In genomic region chr3:67109651-67110204, GRCh38 we compare ENCODE assay signal across 1 cellular context.
TF ChIP-seq lines count a peak whose summit lies in the region.

No MANE protein-coding gene starts in this region.

TF ChIP-seq in GM23338, 12 proteins besides CTCF, POLR2A, EP300 and RAD21 (continued from another document):
- TF ChIP-seq ZNF114 (CRISPR knock-in tag; IDR thresholded peaks at IDR 0.05) (no peak), NANOG (IDR thresholded peaks at IDR 0.05; ENCODE audit: borderline replicate concordance) (no peak), STAT1 (IDR thresholded peaks at IDR 0.05; ENCODE audit: unreplicated experiment) (no peak), JUNB (IDR thresholded peaks at IDR 0.05; ENCODE audit: unreplicated experiment) (no peak), CREB1 (CRISPR knock-in tag; IDR thresholded peaks at IDR 0.05; ENCODE audit: low read depth) (no peak), ZNF331 (CRISPR knock-in tag; IDR thresholded peaks at IDR 0.05; ENCODE audit: low read depth) (no peak), ETS1 (IDR thresholded peaks at IDR 0.05) (no peak)
